ENCODE assay signal across 1 cellular context in genomic region chr2:102355526-102356380, GRCh38.
TF ChIP-seq lines count a peak whose summit lies in the region.

Gene IL18R1 (plus strand): TSS chr2:102355796. CDS start chr2:102362661, 6,865 bp downstream.

TF ChIP-seq in HepG2, 621 proteins besides CTCF, POLR2A, EP300 and RAD21 (continued from another document and continues in another):
- TF ChIP-seq ZNF614 (CRISPR knock-in tag; IDR thresholded peaks at IDR 0.05; ENCODE audit: borderline replicate concordance) (peak; percentile 60; the same call in 1 of the 2 replicates), FIP1L1 (IDR thresholded peaks at IDR 0.05; ENCODE audit: borderline replicate concordance, insufficient read depth, low read depth, low read length) (no peak), ONECUT2 (CRISPR knock-in tag; IDR thresholded peaks at IDR 0.05) (no peak), ZNF563 (CRISPR knock-in tag; IDR thresholded peaks at IDR 0.05) (peak; percentile 46; the same call in 1 of the 2 replicates), ZNF205 (CRISPR knock-in tag; IDR thresholded peaks at IDR 0.05) (peak; percentile 88), ZNF619 (CRISPR knock-in tag; IDR thresholded peaks at IDR 0.05) (peak; percentile 94), CCDC6 (CRISPR knock-in tag; IDR thresholded peaks at IDR 0.05) (peak; percentile 59; the same call in 1 of the 2 replicates), MXD4 (CRISPR knock-in tag; IDR thresholded peaks at IDR 0.05) (peak; percentile 72; the same call in 1 of the 2 replicates), UBTF (CRISPR knock-in tag; IDR thresholded peaks at IDR 0.05) (peak; percentile 93), ZNF772 (CRISPR knock-in tag; IDR thresholded peaks at IDR 0.05) (peak; percentile 86; the same call in 1 of the 2 replicates), ATAD3A (CRISPR knock-in tag; IDR thresholded peaks at IDR 0.05) (no peak), POLR2AphosphoS5 (IDR thresholded peaks at IDR 0.05; ENCODE audit: low read depth, low read length) (no peak), ZNF7 (CRISPR knock-in tag; IDR thresholded peaks at IDR 0.05) (no peak), ZNF276 (CRISPR knock-in tag; IDR thresholded peaks at IDR 0.05; ENCODE audit: low read depth) (peak; percentile 86; the same call in 1 of the 2 replicates), RNF2 (conservative IDR thresholded peaks at IDR 0.05; ENCODE audit: low read depth) (peak; percentile 70; the same call in 1 of the 2 replicates), NKX3-1 (CRISPR knock-in tag; IDR thresholded peaks at IDR 0.05) (peak; percentile 45; the same call in 1 of the 2 replicates), ZXDC (CRISPR knock-in tag; IDR thresholded peaks at IDR 0.05) (no peak), ZNF776 (CRISPR knock-in tag; IDR thresholded peaks at IDR 0.05) (0 out of 2 replicates have a peak, but pooled peaks have one; percentile 20), HOXD1 (CRISPR knock-in tag; IDR thresholded peaks at IDR 0.05) (peak; percentile 76), MED1 (CRISPR knock-in tag; IDR thresholded peaks at IDR 0.05) (peak; percentile 41; the same call in 1 of the 2 replicates), IRF2 (CRISPR knock-in tag; IDR thresholded peaks at IDR 0.05) (peak; percentile 56; the same call in 1 of the 2 replicates), ZNF777 (CRISPR knock-in tag; IDR thresholded peaks at IDR 0.05) (peak; percentile 47; the same call in 1 of the 2 replicates), HNRNPH1 (optimal IDR thresholded peaks at IDR 0.05; ENCODE audit: low read depth, low read length) (no peak), MYNN (CRISPR knock-in tag; IDR thresholded peaks at IDR 0.05; ENCODE audit: low read depth) (no peak), NR2C2 (CRISPR knock-in tag; IDR thresholded peaks at IDR 0.05; ENCODE audit: borderline replicate concordance) (no peak), CBX5 (CRISPR knock-in tag; IDR thresholded peaks at IDR 0.05; ENCODE audit: borderline replicate concordance) (peak; percentile 72; the same call in 1 of the 2 replicates), GABPB1 (CRISPR knock-in tag; IDR thresholded peaks at IDR 0.05) (peak; percentile 86), HIC2 (CRISPR knock-in tag; IDR thresholded peaks at IDR 0.05; ENCODE audit: low read depth) (peak; percentile 28; the same call in 1 of the 2 replicates), KAT7 (CRISPR knock-in tag; IDR thresholded peaks at IDR 0.05; ENCODE audit: borderline replicate concordance) (peak; percentile 84), ZNF629 (CRISPR knock-in tag; conservative IDR thresholded peaks at IDR 0.05) (0 out of 2 replicates have a peak, but pooled peaks have one; percentile 10), HNF1B (CRISPR knock-in tag; IDR thresholded peaks at IDR 0.05) (0 out of 2 replicates have a peak, but pooled peaks have one; percentile 15), RXRB (CRISPR knock-in tag; IDR thresholded peaks at IDR 0.05; ENCODE audit: borderline replicate concordance) (peak; percentile 48; the same call in 1 of the 2 replicates), ZNF143 (CRISPR knock-in tag; IDR thresholded peaks at IDR 0.05) (peak; percentile 33; the same call in 1 of the 2 replicates), ZBTB38 (CRISPR knock-in tag; IDR thresholded peaks at IDR 0.05) (0 out of 2 replicates have a peak, but pooled peaks have one; percentile 46), ZNF773 (CRISPR knock-in tag; IDR thresholded peaks at IDR 0.05; ENCODE audit: borderline replicate concordance) (0 out of 2 replicates have a peak, but pooled peaks have one; percentile 13), ZNF839 (CRISPR knock-in tag; IDR thresholded peaks at IDR 0.05; ENCODE audit: borderline replicate concordance) (0 out of 2 replicates have a peak, but pooled peaks have one; percentile 22), U2AF2 (IDR thresholded peaks at IDR 0.05; ENCODE audit: low read depth, low read length) (0 out of 2 replicates have a peak, but pooled peaks have one; percentile 70), THAP9 (CRISPR knock-in tag; IDR thresholded peaks at IDR 0.05; ENCODE audit: borderline replicate concordance) (peak; percentile 48; the same call in 1 of the 2 replicates), GPN1 (CRISPR knock-in tag; IDR thresholded peaks at IDR 0.05; ENCODE audit: borderline replicate concordance) (no peak), ZNF383 (CRISPR knock-in tag; IDR thresholded peaks at IDR 0.05; ENCODE audit: borderline replicate concordance) (0 out of 2 replicates have a peak, but pooled peaks have one; percentile 43), ZNF782 (CRISPR knock-in tag; IDR thresholded peaks at IDR 0.05; ENCODE audit: borderline replicate concordance) (peak; percentile 59; the same call in 1 of the 2 replicates), ZNF280B (CRISPR knock-in tag; IDR thresholded peaks at IDR 0.05; ENCODE audit: borderline replicate concordance) (peak; percentile 68; the same call in 1 of the 2 replicates), THAP7 (CRISPR knock-in tag; IDR thresholded peaks at IDR 0.05) (0 out of 2 replicates have a peak, but pooled peaks have one; percentile 53), XBP1 (CRISPR knock-in tag; IDR thresholded peaks at IDR 0.05) (no peak), AHR (CRISPR knock-in tag; IDR thresholded peaks at IDR 0.05) (peak; percentile 89), NFYB (CRISPR knock-in tag; IDR thresholded peaks at IDR 0.05) (peak; percentile 33; the same call in 1 of the 2 replicates)
